Comparison of ENCODE assay signal across 12 cellular contexts in the genomic region with DNA sequence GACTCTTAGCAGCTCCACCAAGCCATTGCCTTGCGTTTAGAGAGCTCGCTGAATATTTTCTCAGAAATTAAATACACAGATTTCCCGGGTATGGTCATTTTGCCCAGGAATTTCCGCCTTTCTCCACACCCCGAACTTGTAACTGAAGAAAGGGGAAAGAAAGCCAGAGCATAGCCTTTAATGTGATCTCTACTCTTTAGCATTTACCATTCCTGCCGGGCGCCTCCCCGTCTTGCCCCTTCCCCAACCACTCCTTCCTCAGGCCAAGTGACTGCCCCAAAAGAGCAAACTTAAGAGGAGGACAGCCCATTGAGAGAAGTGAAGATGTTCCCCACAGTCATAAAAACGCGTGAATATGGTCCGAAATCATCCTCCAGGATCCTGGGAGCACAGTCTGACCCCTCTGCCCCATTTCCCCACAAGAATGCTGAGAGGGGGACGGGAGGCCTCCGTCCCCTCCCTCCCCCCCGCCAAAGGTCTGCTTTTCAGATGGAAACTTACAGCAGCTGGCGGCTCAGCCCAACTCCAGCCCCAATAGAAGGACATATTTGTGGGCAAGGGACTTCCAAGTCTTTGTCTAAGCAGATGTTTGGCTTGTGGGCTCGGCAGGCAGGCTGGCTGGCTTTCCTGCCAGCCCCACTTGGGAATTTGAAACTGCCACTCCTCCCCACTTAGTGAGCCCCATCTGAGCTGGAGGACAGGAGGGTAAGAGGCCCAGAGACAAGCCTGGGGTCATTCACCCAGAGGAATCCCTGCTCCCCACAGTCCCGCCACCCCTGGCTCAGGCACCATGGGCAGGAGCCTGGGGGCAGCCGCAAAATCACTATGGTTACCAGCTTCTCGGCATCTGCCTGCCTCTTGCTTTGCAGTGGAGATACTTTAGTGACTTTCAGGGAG. TPM values are rescaled to one million over a fixed set of nuclear protein-coding genes. Genes with fewer than 3 reads are reported as not detected.
A peak's percentile ranks its signal among the peaks of the same experiment; 100 is the strongest.
DNase-seq lines count a peak whose midpoint lies in the region; ATAC-seq and TF ChIP-seq lines count a peak whose summit lies in the region.
"Had no signal": no experiment of that assay in that cellular context is flagged by ENCODE, and none has a peak within 500 bp of the region (broad histone marks: within the 10 kb centered on the region; RNA-seq: fewer than 3 reads in every experiment).

No MANE protein-coding gene starts in this region.

- H3K9me3 ChIP-seq in left lung, result no peaks in the 10 kb centered on the region
- no peaks in the 10 kb centered on the region for H3K9me3 ChIP-seq in transverse colon
- H3K9me3 ChIP-seq: prostate gland had no signal

- DNase-seq in NCI-H1092 treated with DMSO at 0.1 percent for 48 hours (lab: John Stamatoyannopoulos, UW), result peak; percentile 19
- DNase-seq in NCI-H1092 (lab: John Stamatoyannopoulos, UW), result no peak
- peak; percentile 77 to 92 for DNase-seq in cardiac fibroblast (ENCODE audit: low read depth in 2 of 2)
- DNase-seq in left lung, result peak in 1 of 2 donors; percentile 43
- DNase-seq in transverse colon, result no peak
- DNase-seq in activated CD4-positive, alpha-beta T cell treated with anti-CD3 and anti-CD28 coated beads, Interleukin-2, amount 50 U/mL, for 48 hours, result no peak
- no peak for DNase-seq in activated T-cell treated with anti-CD3 and anti-CD28 coated beads, Interleukin-2, amount 50 U/mL, for 48 hours
- DNase-seq: activated CD4-positive, alpha-beta memory T cell treated with anti-CD3 and anti-CD28 coated beads, Interleukin-2, amount 10 ng/mL, durations not matched to agents 7 days and 5 days; NK-92 treated with Interleukin-12 subunit alpha and Interleukin-12 subunit beta, amount 100 ng/mL, for 24 hours had no signal

- in situ Hi-C loops in transverse colon (cut with MboI; ENCODE audit: low pct_ligation_motif_present in 1 of 4, low pct_unique_long_range_greater_than_20kb in 1 of 4, low sequenced_read_pairs in 3 of 4), result no loop called here

- 78% methylated on average over 5 to 17 of the region's 19 CpGs for WGBS in transverse colon (ENCODE audit: low coverage in 1 of 2), 2 donors

- TF ChIP-seq EP300 in transverse colon (IDR thresholded peaks at IDR 0.05; ENCODE audit: low read depth), result no peak

- TF ChIP-seq CTCF in cardiac fibroblast (IDR thresholded peaks at IDR 0.05; ENCODE audit: low read depth, low read length), result no peak
- no peak for TF ChIP-seq CTCF in left lung (IDR thresholded peaks at IDR 0.05)
- no peak for TF ChIP-seq CTCF in transverse colon (IDR thresholded peaks at IDR 0.05)

- H3K4me3 ChIP-seq in cardiac fibroblast (replicated peaks in 1 of 2; ENCODE audit: low read depth in 2 of 2, low read length in 2 of 2), result no peak overlapping the region
- no peak overlapping the region for H3K4me3 ChIP-seq in left lung
- H3K4me3 ChIP-seq in transverse colon, result no peak overlapping the region
- H3K4me3 ChIP-seq: prostate gland had no signal

- peak; percentile 42 for ATAC-seq in left lung
- no peak for ATAC-seq in HG03460 (IDR thresholded peaks at IDR 0.05; ENCODE audit: unreplicated experiment)

- TF ChIP-seq POLR2A in transverse colon (IDR thresholded peaks at IDR 0.05), result no peak

- intact Hi-C loops in left lung (cut with DNase I), result no loop called here
- intact Hi-C loops in transverse colon (cut with DNase I; ENCODE audit: low total_unique reads), result no loop called here

- H3K27ac ChIP-seq in left lung (peak overlapping the region; percentile 45 to 70), transverse colon (peak overlapping the region; percentile 41 to 60 (median 54))
- H3K27ac ChIP-seq: 22Rv1, prostate gland had no signal

- H3K36me3 ChIP-seq in left lung (peaks cover 0 to 29% of the 10 kb centered on the region in 2 donors), transverse colon (no peaks in the 10 kb centered on the region)
- H3K36me3 ChIP-seq: prostate gland had no signal

- peaks cover 0 to 7% of the 10 kb centered on the region in 2 donors for H3K4me1 ChIP-seq in left lung
- H3K4me1 ChIP-seq in transverse colon, result no peaks in the 10 kb centered on the region
- H3K4me1 ChIP-seq: prostate gland had no signal

- H3K27me3 ChIP-seq in left lung, result no peaks in the 10 kb centered on the region
- no peaks in the 10 kb centered on the region for H3K27me3 ChIP-seq in transverse colon

RNA-seq across cellular contexts. Expression of gene LMCD1, which starts 53.4 kb away (rescaled TPM):
- 10 to 100 TPM; 69.6 to 84.8 TPM for total RNA-seq in left lung
- total RNA-seq in transverse colon, result 10 to 100 TPM in 2 of 4 donors, 1 to 10 TPM in 2; 6.7 to 26.6 (median 9.6) TPM

Comparison
In these comparisons a context has a peak if more than half of its experiments do, and no peak if none do; other contexts are left out.
1. DNase-seq: peak in NCI-H1092 treated with DMSO at 0.1 percent for 48 hours (single experiment) and cardiac fibroblast (2 of 2); none in NCI-H1092 (single experiment), transverse colon (single experiment), activated CD4-positive, alpha-beta T cell treated with anti-CD3 and anti-CD28 coated beads, Interleukin-2, amount 50 U/mL, for 48 hours (0 of 2) and activated T-cell treated with anti-CD3 and anti-CD28 coated beads, Interleukin-2, amount 50 U/mL, for 48 hours (0 of 2).